In genomic region chr7:95547356-95547755, GRCh38 we compare ENCODE assay signal across 19 cellular contexts. TPM values are rescaled to one million over a fixed set of nuclear protein-coding genes. Genes with fewer than 3 reads are reported as not detected.
DNase-seq lines count a peak whose midpoint lies in the region; ATAC-seq and TF ChIP-seq lines count a peak whose summit lies in the region.
"Had no signal": no experiment of that assay in that cellular context is flagged by ENCODE, and none has a peak within 500 bp of the region (broad histone marks: within the 10 kb centered on the region; RNA-seq: fewer than 3 reads in every experiment).

No MANE protein-coding gene starts in this region.

- H3K36me3 ChIP-seq in adipocyte (ENCODE audit: control insufficient read depth, insufficient read depth, low read length, severe bottlenecking) (no peaks in the 10 kb centered on the region), muscle layer of duodenum (ENCODE audit: control insufficient read depth in 1 of 2, insufficient read depth in 2 of 2, low read length in 2 of 2) (no peaks in the 10 kb centered on the region)
- H3K36me3 ChIP-seq: thoracic aorta had no signal

- no peaks in the 10 kb centered on the region for H3K36me3 Mint-ChIP-seq in activated CD8-positive, alpha-beta T cell treated with anti-CD3 and anti-CD28 coated beads, Interleukin-2, amount 10 ng/mL, durations not matched to agents 7 days and 5 days (ENCODE audit: low read depth)

- H3K27ac ChIP-seq in coronary artery, result peak overlapping the region; percentile 95 to 98
- H3K27ac ChIP-seq in muscle layer of duodenum (ENCODE audit: low read length), result peak overlapping the region; percentile 76
- H3K27ac ChIP-seq in temporal lobe (ENCODE audit: low read depth, low read length), result peak overlapping the region; percentile 97

- DNase-seq in adipocyte (ENCODE audit: low read depth) (no peak), coronary artery (ENCODE audit: low spot score) (no peak), UCSD-AML1 (lab: John Stamatoyannopoulos, UW; ENCODE audit: unreplicated experiment) (no peak)
- DNase-seq in activated CD8-positive, alpha-beta T cell treated with anti-CD3 and anti-CD28 coated beads, Interleukin-2, amount 10 ng/mL, durations not matched to agents 7 days and 5 days, result no peak
- DNase-seq: activated CD4-positive, alpha-beta T cell treated with anti-CD3 and anti-CD28 coated beads for 4 hours; activated effector memory CD4-positive, alpha-beta T cell treated with Interleukin-2 at 50 U/mL for 16 hours; Caco-2; effector memory CD8-positive, alpha-beta T cell; NCI-H1092; NCI-H2081; stimulated activated CD4-positive, alpha-beta T cell treated with anti-CD3 and anti-CD28 coated beads, Interleukin-12 subunit alpha, Interleukin-12 subunit beta, amount 100 ng/mL, for 4 hours; stimulated activated CD8-positive, alpha-beta memory T cell treated with anti-CD3 and anti-CD28 coated beads, Interleukin-4, amount 100 ng/mL, for 48 hours; SW 1271 had no signal

- CTCF ChIA-PET in activated CD8-positive, alpha-beta T cell treated with anti-CD3 and anti-CD28 coated beads, Interleukin-2, amount 10 ng/mL, durations not matched to agents 7 days and 5 days (lab: Charles Lee), result no interaction called here

- H3K4me1 Mint-ChIP-seq in activated CD8-positive, alpha-beta T cell treated with anti-CD3 and anti-CD28 coated beads, Interleukin-2, amount 10 ng/mL, durations not matched to agents 7 days and 5 days (ENCODE audit: low read depth), result no peaks in the 10 kb centered on the region
- H3K4me1 Mint-ChIP-seq: GM23338 had no signal

- ATAC-seq in GM19035 (IDR thresholded peaks at IDR 0.05; ENCODE audit: unreplicated experiment), result no peak
- ATAC-seq in activated CD8-positive, alpha-beta T cell treated with anti-CD3 and anti-CD28 coated beads, Interleukin-2, amount 10 ng/mL, durations not matched to agents 7 days and 5 days, result no peak
- ATAC-seq: effector memory CD8-positive, alpha-beta T cell; GM23338 had no signal

- no peaks in the 10 kb centered on the region for H3K27me3 ChIP-seq in adipocyte (replicated peaks; ENCODE audit: control insufficient read depth, insufficient read depth, low read length)
- no peaks in the 10 kb centered on the region for H3K27me3 ChIP-seq in muscle layer of duodenum (ENCODE audit: low read depth, low read length)

- no peaks in the 10 kb centered on the region for H3K9me3 Mint-ChIP-seq in activated CD8-positive, alpha-beta T cell treated with anti-CD3 and anti-CD28 coated beads, Interleukin-2, amount 10 ng/mL, durations not matched to agents 7 days and 5 days (ENCODE audit: insufficient read depth)
- H3K9me3 Mint-ChIP-seq: effector memory CD8-positive, alpha-beta T cell had no signal

- no peak for TF ChIP-seq CTCF in coronary artery (IDR thresholded peaks at IDR 0.05)

- H3K4me3 Mint-ChIP-seq in activated CD8-positive, alpha-beta T cell treated with anti-CD3 and anti-CD28 coated beads, Interleukin-2, amount 10 ng/mL, durations not matched to agents 7 days and 5 days, result no peak overlapping the region
- H3K4me3 Mint-ChIP-seq: effector memory CD8-positive, alpha-beta T cell; GM23338 had no signal

- H3K9me3 ChIP-seq in adipocyte (ENCODE audit: control insufficient read depth, low read length), result no peaks in the 10 kb centered on the region
- no peaks in the 10 kb centered on the region for H3K9me3 ChIP-seq in muscle layer of duodenum (ENCODE audit: control insufficient read depth in 1 of 2, low read length in 2 of 2)
- H3K9me3 ChIP-seq: Caco-2, thoracic aorta had no signal

- H3K4me1 ChIP-seq in adipocyte (ENCODE audit: control insufficient read depth, insufficient read depth, low read length) (peaks cover 59% of the 10 kb centered on the region), muscle layer of duodenum (ENCODE audit: control insufficient read depth in 1 of 2, insufficient read depth in 2 of 2, low read length in 2 of 2) (peaks cover 26 to 46% of the 10 kb centered on the region in 2 donors)
- H3K4me1 ChIP-seq: Caco-2 had no signal

- H3K4me3 ChIP-seq in adipocyte (ENCODE audit: low read length) (peak overlapping the region; percentile 33), coronary artery (peak overlapping the region; percentile 1), muscle layer of duodenum (ENCODE audit: low read depth in 1 of 2, low read length in 2 of 2) (no peak overlapping the region)
- H3K4me3 ChIP-seq: GM23338 had no signal

- peaks cover 2% of the 10 kb centered on the region for H3K27me3 Mint-ChIP-seq in activated CD8-positive, alpha-beta T cell treated with anti-CD3 and anti-CD28 coated beads, Interleukin-2, amount 10 ng/mL, durations not matched to agents 7 days and 5 days (ENCODE audit: low read depth)

- no peak overlapping the region for H3K9ac ChIP-seq in adipocyte (ENCODE audit: low read length)

- POLR2A ChIA-PET in activated CD8-positive, alpha-beta T cell treated with anti-CD3 and anti-CD28 coated beads, Interleukin-2, amount 10 ng/mL, durations not matched to agents 7 days and 5 days (lab: Charles Lee), result no interaction called here

- H3K27ac Mint-ChIP-seq in activated CD8-positive, alpha-beta T cell treated with anti-CD3 and anti-CD28 coated beads, Interleukin-2, amount 10 ng/mL, durations not matched to agents 7 days and 5 days, result no peak overlapping the region
- H3K27ac Mint-ChIP-seq: effector memory CD8-positive, alpha-beta T cell; GM23338 had no signal

RNA-seq across cellular contexts. Expression of gene PDK4, which starts 49.0 kb away (rescaled TPM):
- total RNA-seq in temporal lobe, result 6.4 TPM
- total RNA-seq in activated CD8-positive, alpha-beta T cell treated with anti-CD3 and anti-CD28 coated beads, Interleukin-2, amount 10 ng/mL, durations not matched to agents 7 days and 5 days, result not detected
- total RNA-seq: GM23338, HT1080 had no signal

Comparison
In these comparisons a context has a peak if more than half of its experiments do, and no peak if none do; other contexts are left out.
1. H3K4me3 ChIP-seq: peak in adipocyte (single experiment) and coronary artery (single experiment); none in muscle layer of duodenum (0 of 2).
2. Peak in every context shown above with its lines, with median percentiles within 50 percentile points of each other: H3K27ac ChIP-seq.